In the genomic region with DNA sequence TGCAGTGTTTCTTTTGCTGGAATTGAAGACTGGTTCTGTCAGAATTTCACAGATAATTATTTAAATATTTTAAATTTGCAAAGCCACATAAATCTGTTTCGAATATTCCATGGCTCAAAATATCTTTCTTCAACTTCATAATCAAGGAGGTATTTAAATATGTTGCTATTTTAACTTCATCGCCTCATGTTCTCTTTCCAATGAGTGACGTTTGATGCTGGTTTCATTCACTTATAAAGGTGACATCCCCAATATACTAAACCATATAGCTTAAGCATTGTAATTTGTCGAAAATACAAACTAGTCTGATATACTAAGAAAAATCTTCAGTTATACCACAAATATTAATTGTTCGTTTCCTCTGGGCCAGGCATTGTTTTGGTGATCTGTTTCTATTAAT, we compare ENCODE assay signal across 17 cellular contexts. TPM values are rescaled to one million over a fixed set of nuclear protein-coding genes. Genes with fewer than 3 reads are reported as not detected.
DNase-seq lines count a peak whose midpoint lies in the region; ATAC-seq and TF ChIP-seq lines count a peak whose summit lies in the region.
"Had no signal": no experiment of that assay in that cellular context is flagged by ENCODE, and none has a peak within 500 bp of the region (broad histone marks: within the 10 kb centered on the region; RNA-seq: fewer than 3 reads in every experiment).

No MANE protein-coding gene starts in this region.

- no peak for ATAC-seq in activated T-cell treated with anti-CD3 and anti-CD28 coated beads, Interleukin-2, amount 50 U/mL, for 4 hours
- no peak for ATAC-seq in central memory CD8-positive, alpha-beta T cell (replicated peaks; ENCODE audit: extremely low read depth, poor library complexity, severe bottlenecking)
- no peak for ATAC-seq in stimulated activated effector memory CD8-positive, alpha-beta T cell treated with anti-CD3 and anti-CD28 coated beads, Interleukin-12 subunit alpha, Interleukin-12 subunit beta, amount 100 ng/mL, for 72 hours
- no peak for ATAC-seq in HG02588 (IDR thresholded peaks at IDR 0.05; ENCODE audit: unreplicated experiment)
- ATAC-seq: esophagus mucosa had no signal

- peaks cover 25% of the 10 kb centered on the region for H3K36me3 Mint-ChIP-seq in activated T-cell treated with anti-CD3 and anti-CD28 coated beads, Interleukin-2, amount 50 U/mL, for 4 hours (ENCODE audit: insufficient read depth)
- peaks cover 26% of the 10 kb centered on the region for H3K36me3 Mint-ChIP-seq in central memory CD8-positive, alpha-beta T cell (ENCODE audit: insufficient read depth)
- peaks cover 34% of the 10 kb centered on the region for H3K36me3 Mint-ChIP-seq in stimulated activated effector memory CD8-positive, alpha-beta T cell treated with anti-CD3 and anti-CD28 coated beads, Interleukin-12 subunit alpha, Interleukin-12 subunit beta, amount 100 ng/mL, for 72 hours
- no peaks in the 10 kb centered on the region for H3K36me3 Mint-ChIP-seq in endothelial cell (ENCODE audit: low read depth, unreplicated experiment)

- peak overlapping the region; percentile 86 for H3K27ac Mint-ChIP-seq in central memory CD8-positive, alpha-beta T cell (ENCODE audit: low read depth)
- peak overlapping the region; percentile 88 for H3K27ac Mint-ChIP-seq in stimulated activated effector memory CD8-positive, alpha-beta T cell treated with anti-CD3 and anti-CD28 coated beads, Interleukin-12 subunit alpha, Interleukin-12 subunit beta, amount 100 ng/mL, for 72 hours
- H3K27ac Mint-ChIP-seq in endothelial cell (ENCODE audit: unreplicated experiment) = no peak overlapping the region

- H3K36me3 ChIP-seq in Loucy (ENCODE audit: insufficient read depth, low read length) = no peaks in the 10 kb centered on the region; the same call in 1 of the 2 replicates
- no peaks in the 10 kb centered on the region for H3K36me3 ChIP-seq in thyroid gland
- H3K36me3 ChIP-seq: suprapubic skin had no signal

- no peak for DNase-seq in activated T-cell treated with anti-CD3 and anti-CD28 coated beads, Interleukin-2, amount 50 U/mL, for 4 hours
- DNase-seq in activated T-cell treated with anti-CD3 and anti-CD28 coated beads, Interleukin-2, amount 50 U/mL, for 48 hours = no peak
- DNase-seq in central memory CD8-positive, alpha-beta T cell (ENCODE audit: low spot score in 2 of 2) = no peak
- DNase-seq in stimulated activated effector memory CD8-positive, alpha-beta T cell treated with anti-CD3 and anti-CD28 coated beads, Interleukin-12 subunit alpha, Interleukin-12 subunit beta, amount 100 ng/mL, for 72 hours (ENCODE audit: low spot score in 2 of 2) = no peak
- DNase-seq in thyroid gland = no peak
- no peak for DNase-seq in endothelial cell (ENCODE audit: low spot score)
- DNase-seq: ACHN; activated CD8-positive, alpha-beta memory T cell treated with anti-CD3 and anti-CD28 coated beads, Interleukin-2, amount 50 U/mL, for 48 hours; anterior cingulate cortex; Calu3; GF-D8; Kasumi-1; NCI-H1436 had no signal

- peaks cover 96% of the 10 kb centered on the region for H4K20me1 ChIP-seq in Loucy (ENCODE audit: insufficient read depth, low read length, poor library complexity, severe bottlenecking)

- no peak overlapping the region for H2AFZ ChIP-seq in Loucy (ENCODE audit: low read length)

- H3K4me1 ChIP-seq in Loucy (ENCODE audit: insufficient read depth, low read length, poor library complexity, severe bottlenecking) = peaks cover 68% of the 10 kb centered on the region
- H3K4me1 ChIP-seq in thyroid gland = peaks cover 0 to 14% of the 10 kb centered on the region in 2 donors

- peaks cover 80% of the 10 kb centered on the region for H3K4me1 Mint-ChIP-seq in activated T-cell treated with anti-CD3 and anti-CD28 coated beads, Interleukin-2, amount 50 U/mL, for 4 hours (ENCODE audit: low read depth)
- H3K4me1 Mint-ChIP-seq in central memory CD8-positive, alpha-beta T cell = peaks cover 69% of the 10 kb centered on the region
- H3K4me1 Mint-ChIP-seq in stimulated activated effector memory CD8-positive, alpha-beta T cell treated with anti-CD3 and anti-CD28 coated beads, Interleukin-12 subunit alpha, Interleukin-12 subunit beta, amount 100 ng/mL, for 72 hours = peaks cover 68% of the 10 kb centered on the region
- H3K4me1 Mint-ChIP-seq in endothelial cell (ENCODE audit: unreplicated experiment) = peaks cover 17% of the 10 kb centered on the region

- H3K27me3 ChIP-seq in Loucy (ENCODE audit: insufficient read depth, low read length, poor library complexity, severe bottlenecking) (no peaks in the 10 kb centered on the region), thyroid gland (no peaks in the 10 kb centered on the region)
- H3K27me3 ChIP-seq: suprapubic skin had no signal

- H3K9ac ChIP-seq in Loucy (ENCODE audit: low read depth, low read length, poor library complexity, severe bottlenecking) = no peak overlapping the region

- H3K79me2 ChIP-seq in Loucy (ENCODE audit: insufficient read depth, low read length) = peaks cover 98% of the 10 kb centered on the region

- WGBS in thyroid gland, 2 donors = 87 to 91% methylated on average over 5 of the region's 5 CpGs

- TF ChIP-seq CTCF in Loucy (conservative IDR thresholded peaks at IDR 0.05; ENCODE audit: low read length) (no peak), thyroid gland (IDR thresholded peaks at IDR 0.05) (no peak), endothelial cell (IDR thresholded peaks at IDR 0.05; ENCODE audit: unreplicated experiment) (no peak)

- H3K9me3 ChIP-seq in Loucy (ENCODE audit: insufficient read depth, low read depth, low read length) (no peaks in the 10 kb centered on the region), thyroid gland (no peaks in the 10 kb centered on the region)
- H3K9me3 ChIP-seq: suprapubic skin had no signal

- TF ChIP-seq POLR2A in thyroid gland (IDR thresholded peaks at IDR 0.05) = no peak

- H3K27me3 Mint-ChIP-seq in activated T-cell treated with anti-CD3 and anti-CD28 coated beads, Interleukin-2, amount 50 U/mL, for 4 hours (ENCODE audit: low read depth) = no peaks in the 10 kb centered on the region
- H3K27me3 Mint-ChIP-seq in central memory CD8-positive, alpha-beta T cell = no peaks in the 10 kb centered on the region
- no peaks in the 10 kb centered on the region for H3K27me3 Mint-ChIP-seq in endothelial cell (ENCODE audit: unreplicated experiment)

- peak overlapping the region; percentile 14 for H3K4me2 ChIP-seq in Loucy (ENCODE audit: low read depth, low read length, poor library complexity, severe bottlenecking)

- H3K9me2 ChIP-seq in Loucy (replicated peaks; ENCODE audit: low read depth, low read length) = no peaks in the 10 kb centered on the region

- 0 out of 2 replicates have a peak, but pooled peaks cover 3% of the 10 kb centered on the region for H3F3A ChIP-seq in Loucy (ENCODE audit: low read depth)

- intact Hi-C loops in thyroid gland (cut with DNase I) = no loop called here

- no peaks in the 10 kb centered on the region for H3K9me3 Mint-ChIP-seq in activated T-cell treated with anti-CD3 and anti-CD28 coated beads, Interleukin-2, amount 50 U/mL, for 4 hours
- H3K9me3 Mint-ChIP-seq in central memory CD8-positive, alpha-beta T cell = no peaks in the 10 kb centered on the region
- no peaks in the 10 kb centered on the region for H3K9me3 Mint-ChIP-seq in stimulated activated effector memory CD8-positive, alpha-beta T cell treated with anti-CD3 and anti-CD28 coated beads, Interleukin-12 subunit alpha, Interleukin-12 subunit beta, amount 100 ng/mL, for 72 hours
- H3K9me3 Mint-ChIP-seq in endothelial cell (ENCODE audit: unreplicated experiment) = no peaks in the 10 kb centered on the region

- H3K4me3 ChIP-seq in Loucy (ENCODE audit: low read length, poor library complexity, severe bottlenecking) (no peak overlapping the region), thyroid gland (replicated peaks in 1 of 3) (no peak overlapping the region)
- H3K4me3 ChIP-seq: suprapubic skin had no signal

- H3K27ac ChIP-seq in thyroid gland = no peak overlapping the region
- H3K27ac ChIP-seq: suprapubic skin had no signal

- H3K4me3 Mint-ChIP-seq in activated T-cell treated with anti-CD3 and anti-CD28 coated beads, Interleukin-2, amount 50 U/mL, for 4 hours = peak overlapping the region; percentile 48
- peak overlapping the region; percentile 62 for H3K4me3 Mint-ChIP-seq in central memory CD8-positive, alpha-beta T cell
- H3K4me3 Mint-ChIP-seq in stimulated activated effector memory CD8-positive, alpha-beta T cell treated with anti-CD3 and anti-CD28 coated beads, Interleukin-12 subunit alpha, Interleukin-12 subunit beta, amount 100 ng/mL, for 72 hours = peak overlapping the region; percentile 46
- H3K4me3 Mint-ChIP-seq in endothelial cell (ENCODE audit: unreplicated experiment) = no peak overlapping the region

RNA-seq across cellular contexts. Expression of gene MBNL1, which starts 22.5 kb away (rescaled TPM):
- 100 to 1,000 TPM; 343 to 376 (median 347) TPM for total RNA-seq in activated T-cell treated with anti-CD3 and anti-CD28 coated beads, Interleukin-2, amount 50 U/mL, for 4 hours
- 100 to 1,000 TPM; 190 to 279 (median 216) TPM for total RNA-seq in thyroid gland
- total RNA-seq in endothelial cell (ENCODE audit: unreplicated experiment) = 54.1 TPM
